In genomic region chr6:105345506-105345905, GRCh38 we compare ENCODE assay signal across 19 cellular contexts. TPM values are rescaled to one million over a fixed set of nuclear protein-coding genes. Genes with fewer than 3 reads are reported as not detected.
A peak's percentile ranks its signal among the peaks of the same experiment; 100 is the strongest.
DNase-seq lines count a peak whose midpoint lies in the region; ATAC-seq and TF ChIP-seq lines count a peak whose summit lies in the region.
"Had no signal": no experiment of that assay in that cellular context is flagged by ENCODE, and none has a peak within 500 bp of the region (broad histone marks: within the 10 kb centered on the region; RNA-seq: fewer than 3 reads in every experiment).

No MANE protein-coding gene starts in this region.

- H3K4me1 Mint-ChIP-seq in H9: no peaks in the 10 kb centered on the region

- H3K23me2 ChIP-seq in H9 (ENCODE audit: insufficient read length, low read depth, low read length, poor library complexity, severe bottlenecking): no peaks in the 10 kb centered on the region

- no peak for TF ChIP-seq EP300 in sigmoid colon (IDR thresholded peaks at IDR 0.05)

- H2AK5ac ChIP-seq in H9 (ENCODE audit: insufficient read length, low read length): no peak overlapping the region

- no peaks in the 10 kb centered on the region for H3K27me3 Mint-ChIP-seq in H9 (ENCODE audit: low read depth)

- H3K9me3 ChIP-seq in H9 (ENCODE audit: control insufficient read depth, low read depth, low read length) (no peaks in the 10 kb centered on the region), breast epithelium (no peaks in the 10 kb centered on the region), left ventricle myocardium inferior (replicated peaks) (peaks cover 4% of the 10 kb centered on the region), sigmoid colon (no peaks in the 10 kb centered on the region)
- H3K9me3 ChIP-seq: colonic mucosa had no signal

- H3K14ac ChIP-seq in H9 (ENCODE audit: insufficient read depth, low read length): no peak overlapping the region

- intact Hi-C loops in breast epithelium (cut with DNase I; ENCODE audit: low total_unique reads): no loop called here
- intact Hi-C loops in left ventricle myocardium inferior (cut with micrococcal nuclease): no loop called here
- intact Hi-C loops in sigmoid colon (cut with DNase I): no loop called here

- no peak overlapping the region for H4K5ac ChIP-seq in H9 (ENCODE audit: insufficient read length, low read depth, low read length)

- TF ChIP-seq CTCF in H9 (conservative IDR thresholded peaks at IDR 0.05) (no peak), breast epithelium (IDR thresholded peaks at IDR 0.05) (no peak), left ventricle myocardium inferior (IDR thresholded peaks at IDR 0.05; ENCODE audit: borderline replicate concordance) (no peak), sigmoid colon (IDR thresholded peaks at IDR 0.05) (no peak)

- H3K36me3 ChIP-seq in breast epithelium (no peaks in the 10 kb centered on the region), left ventricle myocardium inferior (peaks cover 14% of the 10 kb centered on the region), sigmoid colon (peaks cover 0 to 13% (median 0%) of the 10 kb centered on the region in 4 donors)
- H3K36me3 ChIP-seq: colonic mucosa had no signal

- H3K4me3 Mint-ChIP-seq in H9: no peak overlapping the region
- H3K4me3 Mint-ChIP-seq: T-helper 2 cell treated with Interferon-gamma antibody and Interleukin-4, amounts not matched to agents 5 μg/mL and 100 μg/mL, for 36 hours had no signal

- no peak overlapping the region for H3K9ac ChIP-seq in H9 (ENCODE audit: extremely low read depth, insufficient read length, low read length)

- no peak overlapping the region for H3K23ac ChIP-seq in H9 (ENCODE audit: insufficient read length, low read depth, low read length)

- no peak overlapping the region for H4K91ac ChIP-seq in H9 (ENCODE audit: insufficient read length, low read depth, low read length)

- H2BK20ac ChIP-seq in H9 (ENCODE audit: low read depth, low read length, poor library complexity, severe bottlenecking): no peak overlapping the region

- no peak overlapping the region for H3K4me2 ChIP-seq in H9 (ENCODE audit: insufficient read depth, insufficient read length, low read length)

- H4K20me1 ChIP-seq in H9 (ENCODE audit: control insufficient read depth, insufficient read depth, insufficient read length): no peaks in the 10 kb centered on the region

- H2BK15ac ChIP-seq in H9 (ENCODE audit: low read depth, low read length): no peak overlapping the region

- no peaks in the 10 kb centered on the region for H3K79me2 ChIP-seq in H9 (ENCODE audit: insufficient read depth, low read length)

- H3K27ac ChIP-seq in H9 (ENCODE audit: insufficient read length, low read depth, low read length) (no peak overlapping the region), breast epithelium (peak overlapping the region; percentile 57 to 68), left ventricle myocardium inferior (replicated peaks) (peak overlapping the region; percentile 65), sigmoid colon (peak overlapping the region in 3 of 4 donors; percentile 14 to 53 (median 30))
- H3K27ac ChIP-seq: colonic mucosa had no signal

- 0 out of 7 replicates have a peak overlapping the region, but pooled peaks of 1 of the 3 experiments have one; percentile 39 for H3K27ac Mint-ChIP-seq in H9
- H3K27ac Mint-ChIP-seq: T-helper 2 cell treated with Interferon-gamma antibody and Interleukin-4, amounts not matched to agents 5 μg/mL and 100 μg/mL, for 36 hours had no signal

- H4K8ac ChIP-seq in H9 (replicated peaks; ENCODE audit: insufficient read length, low read depth, low read length): no peak overlapping the region

- H2AFZ ChIP-seq in H9 (ENCODE audit: low read length): no peak overlapping the region

- TF ChIP-seq POLR2A in breast epithelium (IDR thresholded peaks at IDR 0.05) (no peak), sigmoid colon (IDR thresholded peaks at IDR 0.05) (no peak)

- peak overlapping the region; percentile 41 for H2BK5ac ChIP-seq in H9 (ENCODE audit: insufficient read length, low read length)

- H3K27me3 ChIP-seq in H9 (ENCODE audit: insufficient read depth, low read length) (no peaks in the 10 kb centered on the region), breast epithelium (no peaks in the 10 kb centered on the region), left ventricle myocardium inferior (ENCODE audit: low read depth) (no peaks in the 10 kb centered on the region), sigmoid colon (no peaks in the 10 kb centered on the region)
- H3K27me3 ChIP-seq: colonic mucosa had no signal

- H3K4me3 ChIP-seq in breast epithelium (no peak overlapping the region), left ventricle myocardium inferior (no peak overlapping the region), sigmoid colon (no peak overlapping the region)
- H3K4me3 ChIP-seq: colonic mucosa had no signal

- no peak for DNase-seq in H9
- DNase-seq in breast epithelium (ENCODE audit: low spot score in 2 of 2): no peak
- DNase-seq in left ventricle myocardium inferior: no peak
- DNase-seq in sigmoid colon: no peak
- no peak for DNase-seq in NCI-H2029 treated with DMSO at 0.1 percent for 48 hours (lab: John Stamatoyannopoulos, UW)
- no peak for DNase-seq in cerebellar cortex (ENCODE audit: low spot score)
- DNase-seq in stimulated activated naive CD8-positive, alpha-beta T cell treated with anti-CD3 and anti-CD28 coated beads, Interleukin-15, Interleukin-2, amounts not matched to agents 100 U/mL and 50 U/mL, for 24 hours: no peak
- DNase-seq: activated CD4-positive, alpha-beta T cell treated with anti-CD3 and anti-CD28 coated beads for 1 hour; activated effector memory CD4-positive, alpha-beta T cell treated with Interleukin-2 at 50 U/mL for 16 hours; colonic mucosa; GOT3; Kasumi-1; kidney; NCI-H1436 treated with DMSO at 0.1 percent for 48 hours; NCI-H2227 treated with DMSO at 0.1 percent for 48 hours; SHP77 treated with DMSO at 0.1 percent for 48 hours; small intestine had no signal

- H3K79me1 ChIP-seq in H9 (ENCODE audit: insufficient read depth, low read depth, low read length, poor library complexity, severe bottlenecking): no peaks in the 10 kb centered on the region

- H2BK120ac ChIP-seq in H9 (ENCODE audit: low read depth, low read length, poor library complexity, severe bottlenecking): no peak overlapping the region

- no CpG with 5 or more reads among the region's 4 CpGs for WGBS in H9 (ENCODE audit: extremely low coverage, insufficient read length, low lambda C conversion rate)
- 76 to 83% methylated on average over 4 of the region's 4 CpGs for WGBS in sigmoid colon, 2 donors

- H3K36me3 Mint-ChIP-seq in H9 (ENCODE audit: insufficient read depth in 1 of 3, low read depth in 3 of 3): peaks cover 24 to 34% (median 33%) of the 10 kb centered on the region in 3 experiments

- H3K56ac ChIP-seq in H9 (ENCODE audit: insufficient read length, low read depth, low read length): no peak overlapping the region

- no peak overlapping the region for H3T11ph ChIP-seq in H9 (ENCODE audit: low read length)

- peaks cover 2 to 3% of the 10 kb centered on the region in 2 experiments; a peak in 4 of 5 replicates for H3K9me3 Mint-ChIP-seq in H9

- no peak for ATAC-seq in HG02763 (IDR thresholded peaks at IDR 0.05; ENCODE audit: unreplicated experiment)
- no peak for ATAC-seq in stimulated activated naive CD8-positive, alpha-beta T cell treated with anti-CD3 and anti-CD28 coated beads, Interleukin-15, Interleukin-2, amounts not matched to agents 100 U/mL and 50 U/mL, for 24 hours

- H3K4me1 ChIP-seq in H9 (ENCODE audit: insufficient read depth, low read length): no peaks in the 10 kb centered on the region
- no peaks in the 10 kb centered on the region for H3K4me1 ChIP-seq in breast epithelium
- H3K4me1 ChIP-seq in left ventricle myocardium inferior: peaks cover 17% of the 10 kb centered on the region
- peaks cover 0 to 18% (median 8%) of the 10 kb centered on the region in 4 donors for H3K4me1 ChIP-seq in sigmoid colon
- H3K4me1 ChIP-seq: colonic mucosa had no signal

- H3K4ac ChIP-seq in H9 (ENCODE audit: low read depth, low read length): no peak overlapping the region

- H3K18ac ChIP-seq in H9 (ENCODE audit: insufficient read length, low read depth, low read length): no peak overlapping the region

- H2BK12ac ChIP-seq in H9 (ENCODE audit: insufficient read length, low read depth, low read length): no peak overlapping the region

RNA-seq across cellular contexts. Expression of gene PREP, which starts 57.4 kb away (rescaled TPM):
- total RNA-seq in H9 (2021): 52.4 and 54.0 TPM in 2 replicates
- 10 to 100 TPM; 18.4 to 22.3 (median 19.6) TPM for total RNA-seq in breast epithelium
- 25.2 TPM for total RNA-seq in left ventricle myocardium inferior
- 10 to 100 TPM; 14.1 to 23.5 (median 21.1) TPM for total RNA-seq in sigmoid colon
- polyA plus RNA-seq in sigmoid colon: 10 to 100 TPM; 37.2 to 47.9 (median 44.6) TPM
